In genomic region chr12:82361461-82361915, GRCh38 we compare ENCODE assay signal across 12 cellular contexts. TPM values are rescaled to one million over a fixed set of nuclear protein-coding genes. Genes with fewer than 3 reads are reported as not detected.
DNase-seq lines count a peak whose midpoint lies in the region; ATAC-seq and TF ChIP-seq lines count a peak whose summit lies in the region.
"Had no signal": no experiment of that assay in that cellular context is flagged by ENCODE, and none has a peak within 500 bp of the region (broad histone marks: within the 10 kb centered on the region; RNA-seq: fewer than 3 reads in every experiment).

No MANE protein-coding gene starts in this region.

- H3K4me3 Mint-ChIP-seq in chondrocyte (ENCODE audit: unreplicated experiment) = no peak overlapping the region

- H3K27ac ChIP-seq in right atrium auricular region (no peak overlapping the region), spleen (no peak overlapping the region)
- H3K27ac ChIP-seq: BLaER1 treated with 17β-estradiol and CSF1 and Interleukin-3, amounts not matched to agents 10 nM and 100 nM; GM23248 had no signal

- intact Hi-C loops in Right ventricle myocardium inferior (cut with DNase I) (no loop called here), spleen (cut with DNase I; ENCODE audit: low total_unique reads) (no loop called here)

- no peaks in the 10 kb centered on the region for H3K27me3 ChIP-seq in right atrium auricular region
- no peaks in the 10 kb centered on the region for H3K27me3 ChIP-seq in spleen (replicated peaks in 1 of 7)
- H3K27me3 ChIP-seq: BLaER1 treated with 17β-estradiol and CSF1 and Interleukin-3, amounts not matched to agents 10 nM and 100 nM had no signal

- no peaks in the 10 kb centered on the region for H3K9me3 Mint-ChIP-seq in chondrocyte (ENCODE audit: low read depth)
- H3K9me3 Mint-ChIP-seq: CD4-positive, CD25-positive, alpha-beta regulatory T cell had no signal

- no peak for TF ChIP-seq CTCF in right atrium auricular region (IDR thresholded peaks at IDR 0.05)
- TF ChIP-seq CTCF in GM12865 (IDR thresholded peaks at IDR 0.05; ENCODE audit: insufficient read depth, low read depth, low read length, missing control alignments) = no peak
- no peak for TF ChIP-seq CTCF in chondrocyte (IDR thresholded peaks at IDR 0.05)
- TF ChIP-seq CTCF in spleen (IDR thresholded peaks at IDR 0.05 in 8 of 11, conservative IDR thresholded peaks at IDR 0.05 in 3 of 11) = no peak

- no peak for TF ChIP-seq POLR2A in spleen (IDR thresholded peaks at IDR 0.05)

- no peaks in the 10 kb centered on the region for H3K27me3 Mint-ChIP-seq in chondrocyte (ENCODE audit: low read depth)

- H3K4me3 ChIP-seq in right atrium auricular region (no peak overlapping the region), GM12865 (ENCODE audit: low read depth, low read length) (no peak overlapping the region), spleen (no peak overlapping the region)
- H3K4me3 ChIP-seq: BLaER1 treated with 17β-estradiol and CSF1 and Interleukin-3, amounts not matched to agents 10 nM and 100 nM; GM23248 had no signal

- ATAC-seq in Right ventricle myocardium inferior = no peak

- H3K36me3 ChIP-seq in right atrium auricular region (no peaks in the 10 kb centered on the region), spleen (peaks cover 0 to 20% (median 3%) of the 10 kb centered on the region in 6 donors)

- peaks cover 33% of the 10 kb centered on the region for H3K4me1 Mint-ChIP-seq in chondrocyte (ENCODE audit: low read depth)

- H3K27ac Mint-ChIP-seq in chondrocyte (ENCODE audit: unreplicated experiment) = no peak overlapping the region

- H3K9me3 ChIP-seq in right atrium auricular region (no peaks in the 10 kb centered on the region), spleen (no peaks in the 10 kb centered on the region)

- H3K4me1 ChIP-seq in right atrium auricular region (peaks cover 0 to 29% of the 10 kb centered on the region in 2 donors), spleen (peaks cover 20 to 41% (median 29%) of the 10 kb centered on the region in 6 donors)

- DNase-seq in Right ventricle myocardium inferior (ENCODE audit: missing footprints) (peak; percentile 70), right atrium auricular region (ENCODE audit: low spot score) (no peak), GM12865 (ENCODE audit: low read depth) (peak; percentile 9), chondrocyte (ENCODE audit: low spot score) (peak; percentile 91), spleen (peak; percentile 78), NAMALWA (ENCODE audit: low spot score) (no peak), islet precursor cell (no peak)
- DNase-seq: ACHN; CD4-positive, CD25-positive, alpha-beta regulatory T cell; GM23248; H7 had no signal

- peaks cover 3% of the 10 kb centered on the region for H3K36me3 Mint-ChIP-seq in chondrocyte (ENCODE audit: low read depth)

- 81 to 90% (median 90%) methylated on average over 12 to 22 of the region's 22 CpGs for WGBS in spleen, 5 donors

RNA-seq across cellular contexts. Expression of gene METTL25, which starts 3.2 kb away (rescaled TPM):
- total RNA-seq in Right ventricle myocardium inferior (15.0 TPM), right atrium auricular region (10 to 100 TPM; 16.3 to 20.6 TPM), chondrocyte (6.2 to 10.9 TPM (median 8.9 TPM) in 3 replicates), spleen (10 to 100 TPM; 17.1 to 21.1 (median 18.2) TPM)
- 1 to 10 TPM; 6.2 to 9.6 (median 9.3) TPM for polyA plus RNA-seq in spleen

RNA-seq across cellular contexts. Expression of gene CCDC59, which starts 3.3 kb away (rescaled TPM):
- total RNA-seq in Right ventricle myocardium inferior (25.5 TPM), right atrium auricular region (10 to 100 TPM; 36.6 to 41.8 TPM), chondrocyte (27.7 to 30.8 TPM (median 27.9 TPM) in 3 replicates), spleen (10 to 100 TPM; 28.0 to 55.1 (median 35.2) TPM)
- polyA plus RNA-seq in spleen = 10 to 100 TPM; 47.0 to 59.0 (median 53.4) TPM

Comparison
In these comparisons a context has a peak if more than half of its experiments do, and no peak if none do; other contexts are left out.
1. DNase-seq: peak in Right ventricle myocardium inferior (single experiment), GM12865 (single experiment), chondrocyte (single experiment) and spleen (single experiment); none in right atrium auricular region (single experiment), NAMALWA (single experiment) and islet precursor cell (single experiment).